Comparison of ENCODE assay signal across 19 cellular contexts in the genomic region with DNA sequence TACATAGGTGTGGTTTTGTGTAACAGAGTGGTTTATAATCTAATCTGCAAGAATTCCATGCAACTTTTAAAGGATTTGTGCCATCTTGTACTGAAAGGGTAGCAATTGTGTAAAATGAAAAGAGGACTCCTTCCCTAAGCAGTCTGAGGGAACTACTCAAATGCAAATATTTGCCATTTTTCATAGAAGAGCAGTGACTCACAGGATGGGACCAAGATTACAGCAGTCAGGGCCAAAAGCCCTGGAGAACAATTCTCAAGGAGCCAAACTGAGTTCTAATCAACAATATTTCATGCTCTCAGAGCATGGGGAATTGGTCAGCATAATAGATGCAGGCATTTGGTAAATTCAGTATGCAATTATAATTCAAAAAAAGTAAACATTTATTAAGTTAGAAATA.
DNase-seq lines count a peak whose midpoint lies in the region; ATAC-seq, FAIRE-seq and TF ChIP-seq lines count a peak whose summit lies in the region.
"Had no signal": no experiment of that assay in that cellular context is flagged by ENCODE, and none has a peak within 500 bp of the region (broad histone marks: within the 10 kb centered on the region; RNA-seq: fewer than 3 reads in every experiment).

No MANE protein-coding gene starts in this region.

- no peak overlapping the region for H3K4me3 Mint-ChIP-seq in mesothelial cell of epicardium
- H3K4me3 Mint-ChIP-seq: effector memory CD8-positive, alpha-beta T cell had no signal

- H3K4me2 ChIP-seq in A549: peak overlapping the region; percentile 41

- intact Hi-C loops in sigmoid colon (cut with DNase I): no loop called here

- H3K9me3 ChIP-seq in A549: no peaks in the 10 kb centered on the region; the same call in 2 of the 3 replicates
- no peaks in the 10 kb centered on the region for H3K9me3 ChIP-seq in sigmoid colon
- H3K9me3 ChIP-seq: neutrophil, tibial artery had no signal

- no peak for TF ChIP-seq RAD21 in A549 (conservative IDR thresholded peaks at IDR 0.05 in 1 of 2, IDR thresholded peaks at IDR 0.05 in 1 of 2)

- H3K27ac Mint-ChIP-seq in mesothelial cell of epicardium: no peak overlapping the region
- H3K27ac Mint-ChIP-seq: effector memory CD8-positive, alpha-beta T cell had no signal

- DNase-seq in A549 (ENCODE audit: low read depth in 1 of 2, low spot score in 1 of 2) (peak; percentile 36 to 52), HS-27A (ENCODE audit: low read depth) (peak; percentile 8), bronchial epithelial cell (ENCODE audit: low read depth) (peak; percentile 72), iPS-NIHi7 (ENCODE audit: extremely low spot score) (peak; percentile 9), mesothelial cell of epicardium (ENCODE audit: low spot score in 2 of 2, unreplicated experiment in 2 of 2) (no peak), NOMO-1 (lab: John Stamatoyannopoulos, UW; ENCODE audit: unreplicated experiment in 2 of 2) (no peak), sigmoid colon (no peak)
- DNase-seq: ACHN; activated CD4-positive, alpha-beta T cell treated with anti-CD3 and anti-CD28 coated beads, Interleukin-2, amount 50 U/mL, for 1 hour; anterior cingulate cortex; effector memory CD8-positive, alpha-beta T cell; KBM-7; NCI-H748 treated with DMSO at 0.1 percent for 48 hours; tibial artery had no signal

- TF ChIP-seq CTCF in A549 (IDR thresholded peaks at IDR 0.05) (no peak), bronchial epithelial cell (IDR thresholded peaks at IDR 0.05; ENCODE audit: insufficient read depth, low read length, severe bottlenecking) (no peak), mesothelial cell of epicardium (IDR thresholded peaks at IDR 0.05; ENCODE audit: unreplicated experiment) (no peak), sigmoid colon (IDR thresholded peaks at IDR 0.05) (no peak)

- H3K36me3 ChIP-seq in bronchial epithelial cell (ENCODE audit: control insufficient read depth, insufficient read depth, low read length): no peaks in the 10 kb centered on the region
- no peaks in the 10 kb centered on the region for H3K36me3 ChIP-seq in sigmoid colon
- H3K36me3 ChIP-seq: neutrophil, tibial artery had no signal

- no peaks in the 10 kb centered on the region for H3K27me3 ChIP-seq in bronchial epithelial cell (ENCODE audit: control insufficient read depth, insufficient read depth, low read length)
- no peaks in the 10 kb centered on the region for H3K27me3 ChIP-seq in sigmoid colon
- H3K27me3 ChIP-seq: neutrophil, tibial artery had no signal

- peaks cover 12% of the 10 kb centered on the region; the same call in 2 of the 3 replicates for H3K4me1 ChIP-seq in A549
- H3K4me1 ChIP-seq in sigmoid colon: no peaks in the 10 kb centered on the region
- H3K4me1 ChIP-seq: tibial artery had no signal

- FAIRE-seq in A549 (lab: Jason Lieb, UNC): no peak
- FAIRE-seq in bronchial epithelial cell (lab: Jason Lieb, UNC): no peak
- FAIRE-seq: GM12891 had no signal

- H3K4me1 Mint-ChIP-seq in mesothelial cell of epicardium: no peaks in the 10 kb centered on the region

- H3K27ac ChIP-seq in A549 (peak overlapping the region; percentile 18 to 46; a peak in 2 of 6 replicates), sigmoid colon (no peak overlapping the region)
- H3K27ac ChIP-seq: neutrophil, tibial artery had no signal

- ATAC-seq in A549 (peak; percentile 84 to 87), GM21381 (IDR thresholded peaks at IDR 0.05; ENCODE audit: unreplicated experiment) (no peak)
- ATAC-seq: effector memory CD8-positive, alpha-beta T cell; Right ventricle myocardium inferior had no signal

- H3K36me3 Mint-ChIP-seq in mesothelial cell of epicardium: no peaks in the 10 kb centered on the region

- POLR2A ChIA-PET in A549 (lab: Yijun Ruan, JAX): no interaction called here

- no peak overlapping the region for H3K4me3 ChIP-seq in A549
- H3K4me3 ChIP-seq in bronchial epithelial cell (ENCODE audit: low read depth, low read length): no peak overlapping the region
- no peak overlapping the region for H3K4me3 ChIP-seq in sigmoid colon
- H3K4me3 ChIP-seq: lung, tibial artery had no signal

- TF ChIP-seq EP300 in A549 (IDR thresholded peaks at IDR 0.05): no peak
- TF ChIP-seq EP300 in sigmoid colon (IDR thresholded peaks at IDR 0.05): no peak

- H3K27me3 Mint-ChIP-seq in mesothelial cell of epicardium (ENCODE audit: low read depth): peaks cover 5% of the 10 kb centered on the region
- H3K27me3 Mint-ChIP-seq: effector memory CD8-positive, alpha-beta T cell had no signal

- CTCF ChIA-PET in A549 (lab: Yijun Ruan, JAX): no interaction called here

- no peak for TF ChIP-seq POLR2A in A549 (IDR thresholded peaks at IDR 0.05; ENCODE audit: low read length)
- no peak for TF ChIP-seq POLR2A in sigmoid colon (IDR thresholded peaks at IDR 0.05)

- H3K9me3 Mint-ChIP-seq in mesothelial cell of epicardium: peaks cover 3% of the 10 kb centered on the region
- H3K9me3 Mint-ChIP-seq: effector memory CD8-positive, alpha-beta T cell had no signal

TF ChIP-seq in A549, 52 proteins besides CTCF, POLR2A, EP300 and RAD21:
- TF ChIP-seq RARB (CRISPR knock-in tag; IDR thresholded peaks at IDR 0.05) (no peak), FOSL2 (IDR thresholded peaks at IDR 0.05) (0 out of 2 replicates have a peak, but pooled peaks have one; percentile 22), FOSL2 (CRISPR knock-in tag; IDR thresholded peaks at IDR 0.05) (peak; percentile 34)

Comparison
In these comparisons a context has a peak if more than half of its experiments do, and no peak if none do; other contexts are left out.
1. DNase-seq: peak in A549 (2 of 2), HS-27A (single experiment), bronchial epithelial cell (single experiment) and iPS-NIHi7 (single experiment); none in mesothelial cell of epicardium (0 of 2), NOMO-1 (0 of 2) and sigmoid colon (single experiment).
2. H3K27ac ChIP-seq: peak in A549 (2 of 2); none in sigmoid colon (0 of 4).